8 cellular contexts compared by ENCODE assay signal in the genomic region with DNA sequence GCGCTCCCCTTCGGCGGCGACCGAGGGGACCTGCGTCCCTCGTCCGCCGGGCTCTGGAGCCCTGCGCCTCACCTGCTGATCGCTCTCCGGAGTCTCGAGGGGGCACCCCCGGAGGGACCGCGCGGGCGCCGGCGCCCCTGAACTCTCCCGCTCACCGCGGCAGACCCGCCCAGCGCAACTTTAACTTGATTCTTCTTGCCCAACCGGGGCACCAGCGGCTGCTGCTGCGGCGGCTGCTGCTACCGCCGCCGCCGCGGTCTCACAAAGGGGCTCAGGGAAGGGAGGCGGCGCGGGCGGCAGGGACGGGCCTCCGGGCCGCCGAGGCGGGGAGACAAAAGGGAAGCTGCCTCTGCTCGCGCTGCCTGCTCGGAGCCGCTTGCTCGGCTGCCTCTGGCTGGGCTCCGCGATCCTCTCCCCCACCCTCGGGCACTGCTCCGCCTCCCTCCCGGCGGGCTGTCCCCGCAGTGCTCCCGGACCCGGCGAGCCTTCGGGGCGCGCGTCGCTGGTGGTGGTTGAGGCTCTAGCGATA. TPM values are rescaled to one million over a fixed set of nuclear protein-coding genes. Genes with fewer than 3 reads are reported as not detected.
DNase-seq lines count a peak whose midpoint lies in the region; ATAC-seq and TF ChIP-seq lines count a peak whose summit lies in the region.

TSS of gene PPM1L (plus strand) at position 456 of the 529 bp plus-strand sequence.

- peak; percentile 55 for ATAC-seq in HG03354 (IDR thresholded peaks at IDR 0.05; ENCODE audit: poor library complexity, severe bottlenecking, unreplicated experiment)

- H3K4me3 Mint-ChIP-seq in CD14-positive monocyte: peak within 1 kb of the TSS; percentile 98 to 99
- H3K4me3 Mint-ChIP-seq in nephron progenitor cell: peak within 1 kb of the TSS; percentile 95

- H3K27me3 Mint-ChIP-seq in CD14-positive monocyte (ENCODE audit: low read depth in 3 of 3): peaks cover 4 to 16% (median 8%) of the 10 kb centered on the region in 3 donors
- H3K27me3 Mint-ChIP-seq in nephron progenitor cell (ENCODE audit: low read depth, poor library complexity): peaks cover 37% of the 10 kb centered on the region

- peaks cover 43% of the 10 kb centered on the region for H3K79me2 ChIP-seq in OCI-LY3 (ENCODE audit: low read length)

- H3K27me3 ChIP-seq in OCI-LY3 (ENCODE audit: low read depth, low read length) (no peaks in the 10 kb centered on the region), testis (no peaks in the 10 kb centered on the region)

- no peaks in the 10 kb centered on the region for H4K20me1 ChIP-seq in OCI-LY3 (ENCODE audit: insufficient read depth, low read length)

- intact Hi-C loops in CD14-positive monocyte (cut with micrococcal nuclease) (loop anchor here (5.0 to 10.0 kb wide), 2 partner anchors 46 to 191 kb away; partner anchors contain the start of gene KPNA4 (in 1 of the 2)), testis (cut with DNase I; ENCODE audit: low total_unique reads) (no loop called here)

- H3K36me3 ChIP-seq in OCI-LY3 (replicated peaks; ENCODE audit: low read depth, low read length) (no peaks in the 10 kb centered on the region), testis (ENCODE audit: low read depth, missing control alignments) (no peaks in the 10 kb centered on the region)

- TF ChIP-seq CTCF in CD14-positive monocyte (IDR thresholded peaks at IDR 0.05) (no peak), OCI-LY3 (IDR thresholded peaks at IDR 0.05; ENCODE audit: low read depth, low read length) (no peak), fibroblast of the aortic adventitia (IDR thresholded peaks at IDR 0.05; ENCODE audit: insufficient read depth, low read length) (no peak), nephron progenitor cell (IDR thresholded peaks at IDR 0.05) (no peak), testis (IDR thresholded peaks at IDR 0.05) (peak in 1 of 3 experiments; percentile 0)

- H3K4me1 ChIP-seq in OCI-LY3 (ENCODE audit: low read length): peaks cover 37% of the 10 kb centered on the region
- peaks cover 16% of the 10 kb centered on the region for H3K4me1 ChIP-seq in testis

- WGBS in testis, 2 donors: 0% methylated on average over 8 to 55 of the region's 64 CpGs

- peak within 1 kb of the TSS; percentile 97 for H3K4me2 ChIP-seq in OCI-LY3 (ENCODE audit: low read length)

- peak within 1 kb of the TSS; percentile 75 for H3K27ac ChIP-seq in OCI-LY3 (ENCODE audit: low read length)
- peak within 1 kb of the TSS; percentile 89 to 93 for H3K27ac ChIP-seq in testis

- H3K9me3 ChIP-seq in OCI-LY3 (ENCODE audit: insufficient read depth, low read length): no peaks in the 10 kb centered on the region
- H3K9me3 ChIP-seq in testis: no peaks in the 10 kb centered on the region

- peak within 1 kb of the TSS; percentile 90 for H3K9ac ChIP-seq in OCI-LY3 (ENCODE audit: low read length)

- H3K27ac Mint-ChIP-seq in CD14-positive monocyte: peak within 1 kb of the TSS; percentile 93 to 98 (median 97)
- H3K27ac Mint-ChIP-seq in nephron progenitor cell: peak within 1 kb of the TSS; percentile 99

- DNase-seq in CD14-positive monocyte (ENCODE audit: low spot score) (peak; percentile 73), GM19238 (ENCODE audit: insufficient read length, low spot score) (peak; percentile 13), fibroblast of the aortic adventitia (ENCODE audit: low read depth) (peak; percentile 21), nephron progenitor cell (peak; percentile 74), testis (no peak)
- DNase-seq in activated effector memory CD4-positive, alpha-beta T cell treated with Interleukin-2 at 50 U/mL for 16 hours: peak; percentile 50

- H3K4me3 ChIP-seq in OCI-LY3 (ENCODE audit: low read length) (peak within 1 kb of the TSS; percentile 91), fibroblast of the aortic adventitia (ENCODE audit: low read depth, low read length) (peak within 1 kb of the TSS; percentile 82), testis (peak within 1 kb of the TSS; percentile 63 to 85)

- TF ChIP-seq POLR2A in testis (IDR thresholded peaks at IDR 0.05): no peak

- H2AFZ ChIP-seq in OCI-LY3 (ENCODE audit: low read depth, low read length): peak within 1 kb of the TSS; percentile 92

- H3K36me3 Mint-ChIP-seq in CD14-positive monocyte: no peaks in the 10 kb centered on the region
- no peaks in the 10 kb centered on the region for H3K36me3 Mint-ChIP-seq in nephron progenitor cell (ENCODE audit: low read depth)

- H3K4me1 Mint-ChIP-seq in CD14-positive monocyte (peaks cover 38% of the 10 kb centered on the region), nephron progenitor cell (peaks cover 48% of the 10 kb centered on the region)

- H3K9me3 Mint-ChIP-seq in CD14-positive monocyte (peaks cover 0 to 3% (median 0%) of the 10 kb centered on the region in 7 donors), nephron progenitor cell (no peaks in the 10 kb centered on the region)

RNA-seq across cellular contexts. Expression of gene PPM1L, which starts in this region (rescaled TPM):
- polyA plus RNA-seq in CD14-positive monocyte: 1 to 10 TPM; 5.5 to 9.9 TPM
- total RNA-seq in fibroblast of the aortic adventitia (ENCODE audit: low replicate concordance): 1.4 and 2.5 TPM in 2 replicates
- total RNA-seq in testis: 10 to 100 TPM; 19.6 to 27.7 TPM
- 4.4 TPM for polyA plus RNA-seq in testis (ENCODE audit: insufficient read depth, low read depth, low replicate concordance)
